Comparison of ENCODE assay signal across 8 cellular contexts in genomic region chr15:81286626-81287081, GRCh38. TPM values are rescaled to one million over a fixed set of nuclear protein-coding genes. Genes with fewer than 3 reads are reported as not detected.
DNase-seq lines count a peak whose midpoint lies in the region; ATAC-seq and TF ChIP-seq lines count a peak whose summit lies in the region.
"Not testable (repeated sequence)": the region's sequence is repeated elsewhere in the genome, so short reads cannot be mapped to it uniquely, and the experiment has no call there.

No MANE protein-coding gene starts in this region.

- peak overlapping the region; percentile 69 for H2AFZ ChIP-seq in OCI-LY7 (ENCODE audit: low read length)

- peak overlapping the region; percentile 36 for H3K4me3 ChIP-seq in CD8-positive, alpha-beta T cell (ENCODE audit: low read depth, low read length)
- not testable (repeated sequence) for H3K4me3 ChIP-seq in OCI-LY7 (ENCODE audit: low read depth, low read length, poor library complexity, severe bottlenecking); right lobe of liver

- H3K36me3 Mint-ChIP-seq in CD8-positive, alpha-beta T cell; activated CD4-positive, alpha-beta memory T cell treated with anti-CD3 and anti-CD28 coated beads, Interleukin-2, amount 10 ng/mL, durations not matched to agents 7 days and 5 days (ENCODE audit: low read depth): not testable (repeated sequence)
- peaks cover 16% of the 10 kb centered on the region for H3K36me3 Mint-ChIP-seq in activated naive CD8-positive, alpha-beta T cell

- H3K9me2 ChIP-seq in OCI-LY7 (ENCODE audit: insufficient read depth, low read length), result not testable (repeated sequence)

- H4K20me1 ChIP-seq in OCI-LY7 (ENCODE audit: insufficient read depth, low read length), result not testable (repeated sequence)

- H3K4me3 Mint-ChIP-seq in CD8-positive, alpha-beta T cell, result peak overlapping the region; percentile 75
- not testable (repeated sequence) for H3K4me3 Mint-ChIP-seq in activated CD4-positive, alpha-beta memory T cell treated with anti-CD3 and anti-CD28 coated beads, Interleukin-2, amount 10 ng/mL, durations not matched to agents 7 days and 5 days
- H3K4me3 Mint-ChIP-seq in activated naive CD8-positive, alpha-beta T cell, result peak overlapping the region; percentile 85

- peak; percentile 93 for ATAC-seq in CD8-positive, alpha-beta T cell
- ATAC-seq in GM19351 (IDR thresholded peaks at IDR 0.05; ENCODE audit: unreplicated experiment), result peak; percentile 61
- peak; percentile 38 for ATAC-seq in HG02981 (IDR thresholded peaks at IDR 0.05; ENCODE audit: unreplicated experiment)
- ATAC-seq in right lobe of liver, result peak; percentile 33 to 54 (median 45)

- H3K27ac Mint-ChIP-seq in CD8-positive, alpha-beta T cell, result peak overlapping the region; percentile 98
- H3K27ac Mint-ChIP-seq in activated CD4-positive, alpha-beta memory T cell treated with anti-CD3 and anti-CD28 coated beads, Interleukin-2, amount 10 ng/mL, durations not matched to agents 7 days and 5 days, result peak overlapping the region; percentile 69
- H3K27ac Mint-ChIP-seq in activated naive CD8-positive, alpha-beta T cell, result peak overlapping the region; percentile 97

- BruUV-seq in OCI-LY7 (replicated peaks; lab: Mats Ljungman, UMichigan), result not testable (repeated sequence)

- DNase-seq in CD8-positive, alpha-beta T cell, result peak in 1 of 7 experiments; percentile 35
- not testable (repeated sequence) for DNase-seq in OCI-LY7 (ENCODE audit: low spot score); activated CD4-positive, alpha-beta memory T cell treated with anti-CD3 and anti-CD28 coated beads, Interleukin-2, amount 10 ng/mL, durations not matched to agents 7 days and 5 days
- peak in 1 of 3 donors; percentile 18 for DNase-seq in right lobe of liver
- DNase-seq in stimulated activated naive CD4-positive, alpha-beta T cell (lab: John Stamatoyannopoulos, UW), result peak in 4 of 6 experiments; percentile 20 to 69 (median 56)

- H3K9me3 ChIP-seq in CD8-positive, alpha-beta T cell (ENCODE audit: low read length); OCI-LY7 (ENCODE audit: low read length); right lobe of liver: not testable (repeated sequence)

- H3K27me3 ChIP-seq in CD8-positive, alpha-beta T cell (ENCODE audit: insufficient read depth, low read length); right lobe of liver: not testable (repeated sequence)

- 60% methylated on average over 2 of the region's 2 CpGs for WGBS in right lobe of liver (ENCODE audit: insufficient coverage, low coverage, low lambda C conversion rate, missing lambda C conversion rate)

- peaks cover 83% of the 10 kb centered on the region for H3K4me1 ChIP-seq in CD8-positive, alpha-beta T cell (ENCODE audit: insufficient read depth, low read length)
- peaks cover 62% of the 10 kb centered on the region for H3K4me1 ChIP-seq in OCI-LY7 (ENCODE audit: insufficient read depth, low read length, poor library complexity, severe bottlenecking)
- H3K4me1 ChIP-seq in right lobe of liver, result not testable (repeated sequence)

- TF ChIP-seq POLR2A in right lobe of liver (IDR thresholded peaks at IDR 0.05), result not testable (repeated sequence)

- peaks cover 81% of the 10 kb centered on the region for H3K4me1 Mint-ChIP-seq in CD8-positive, alpha-beta T cell (ENCODE audit: low read depth)
- H3K4me1 Mint-ChIP-seq in activated CD4-positive, alpha-beta memory T cell treated with anti-CD3 and anti-CD28 coated beads, Interleukin-2, amount 10 ng/mL, durations not matched to agents 7 days and 5 days, result peaks cover 49% of the 10 kb centered on the region
- peaks cover 81% of the 10 kb centered on the region for H3K4me1 Mint-ChIP-seq in activated naive CD8-positive, alpha-beta T cell (ENCODE audit: low read depth)

- not testable (repeated sequence) for H3K36me3 ChIP-seq in CD8-positive, alpha-beta T cell (ENCODE audit: insufficient read depth, low read length); OCI-LY7 (ENCODE audit: insufficient read depth, low read length); right lobe of liver

- peak overlapping the region; percentile 66 for H3K4me2 ChIP-seq in OCI-LY7 (ENCODE audit: low read length)

- not testable (repeated sequence) for H3K27me3 Mint-ChIP-seq in CD8-positive, alpha-beta T cell (ENCODE audit: low read depth); activated CD4-positive, alpha-beta memory T cell treated with anti-CD3 and anti-CD28 coated beads, Interleukin-2, amount 10 ng/mL, durations not matched to agents 7 days and 5 days; activated naive CD8-positive, alpha-beta T cell

- POLR2A ChIA-PET in CD8-positive, alpha-beta T cell (lab: Charles Lee), result interaction anchor here (0.6 to 3.0 kb wide), 11 partner anchors 8 to 1255 kb away, joined by 3 to 55 read pairs (median 5); partner anchors contain the start of gene STARD5
- POLR2A ChIA-PET in OCI-LY7 (lab: Charles Lee), result interaction anchor here (0.9 to 2.1 kb wide), 4 partner anchors 9 to 49 kb away, joined by 3 to 15 read pairs (median 4); no protein-coding TSS in a partner anchor
- POLR2A ChIA-PET in activated CD4-positive, alpha-beta memory T cell treated with anti-CD3 and anti-CD28 coated beads, Interleukin-2, amount 10 ng/mL, durations not matched to agents 7 days and 5 days (lab: Charles Lee), result interaction anchor here (0.7 to 3.0 kb wide), 6 partner anchors 8 to 22 kb away, joined by 3 to 28 read pairs (median 6); no protein-coding TSS in a partner anchor

- CTCF ChIA-PET in CD8-positive, alpha-beta T cell (lab: Charles Lee), result interaction anchor here (1.0 to 2.8 kb wide), 11 partner anchors 10 to 131 kb away, joined by 3 to 38 read pairs (median 6); no protein-coding TSS in a partner anchor
- CTCF ChIA-PET in OCI-LY7 (lab: Charles Lee; ENCODE audit: unreplicated experiment), result interaction anchor here (0.7 kb wide), 1 partner anchor 10 kb away, joined by 3 read pairs; no protein-coding TSS in a partner anchor
- CTCF ChIA-PET in activated CD4-positive, alpha-beta memory T cell treated with anti-CD3 and anti-CD28 coated beads, Interleukin-2, amount 10 ng/mL, durations not matched to agents 7 days and 5 days (lab: Charles Lee), result interaction anchor here (0.6 to 2.8 kb wide), 7 partner anchors 10 to 131 kb away, joined by 3 to 19 read pairs (median 7); no protein-coding TSS in a partner anchor

- intact Hi-C loops in CD8-positive, alpha-beta T cell (cut with DNase I, micrococcal nuclease), result loop anchor here (1.0 to 5.0 kb wide), 4 partner anchors 8 to 36 kb away; partner anchors contain the start of gene STARD5 (in 1 of the 2)
- intact Hi-C loops in OCI-LY7 (cut with micrococcal nuclease; ENCODE audit: unreplicated experiment); right lobe of liver (cut with DNase I): not testable (repeated sequence)

- peak overlapping the region; percentile 48 for H3K27ac ChIP-seq in CD8-positive, alpha-beta T cell (ENCODE audit: low read depth, low read length)
- peak overlapping the region; percentile 68 for H3K27ac ChIP-seq in OCI-LY7 (ENCODE audit: low read depth, low read length, poor library complexity, severe bottlenecking)
- not testable (repeated sequence) for H3K27ac ChIP-seq in right lobe of liver

- H3K9me3 Mint-ChIP-seq in CD8-positive, alpha-beta T cell; activated CD4-positive, alpha-beta memory T cell treated with anti-CD3 and anti-CD28 coated beads, Interleukin-2, amount 10 ng/mL, durations not matched to agents 7 days and 5 days: not testable (repeated sequence)
- H3K9me3 Mint-ChIP-seq in activated naive CD8-positive, alpha-beta T cell (ENCODE audit: low read depth), result peaks cover 14% of the 10 kb centered on the region

- H3K79me2 ChIP-seq in OCI-LY7 (ENCODE audit: insufficient read depth, low read depth, low read length), result not testable (repeated sequence)

- TF ChIP-seq CTCF in CD8-positive, alpha-beta T cell (IDR thresholded peaks at IDR 0.05); OCI-LY7 (conservative IDR thresholded peaks at IDR 0.05; ENCODE audit: low read length); right lobe of liver (IDR thresholded peaks at IDR 0.05): not testable (repeated sequence)

RNA-seq across cellular contexts. Expression of gene STARD5, which starts 37.3 kb away (rescaled TPM):
- total RNA-seq in CD8-positive, alpha-beta T cell, result 10 to 100 TPM; 13.6 to 14.3 TPM
- 12.4 and 20.3 TPM in 2 replicates for total RNA-seq in OCI-LY7 (2014; rRNA removed; shearing (Covaris generic))
- total RNA-seq in OCI-LY7 (2022) (6.5 and 8.3 TPM in 2 replicates), right lobe of liver (10 to 100 TPM; 16.4 to 49.9 (median 19.7) TPM)
- total RNA-seq in activated CD4-positive, alpha-beta memory T cell treated with anti-CD3 and anti-CD28 coated beads, Interleukin-2, amount 10 ng/mL, durations not matched to agents 7 days and 5 days, result 1 to 10 TPM; 4.2 TPM

Comparison
In these comparisons a context has a peak if more than half of its experiments do, and no peak if none do; other contexts are left out.
1. ATAC-seq: peak in every context shown above with its lines; median percentile 93 in CD8-positive, alpha-beta T cell; 61 in GM19351; 45 in right lobe of liver; 38 in HG02981.